Comparison of ENCODE assay signal across 22 cellular contexts in the genomic region with DNA sequence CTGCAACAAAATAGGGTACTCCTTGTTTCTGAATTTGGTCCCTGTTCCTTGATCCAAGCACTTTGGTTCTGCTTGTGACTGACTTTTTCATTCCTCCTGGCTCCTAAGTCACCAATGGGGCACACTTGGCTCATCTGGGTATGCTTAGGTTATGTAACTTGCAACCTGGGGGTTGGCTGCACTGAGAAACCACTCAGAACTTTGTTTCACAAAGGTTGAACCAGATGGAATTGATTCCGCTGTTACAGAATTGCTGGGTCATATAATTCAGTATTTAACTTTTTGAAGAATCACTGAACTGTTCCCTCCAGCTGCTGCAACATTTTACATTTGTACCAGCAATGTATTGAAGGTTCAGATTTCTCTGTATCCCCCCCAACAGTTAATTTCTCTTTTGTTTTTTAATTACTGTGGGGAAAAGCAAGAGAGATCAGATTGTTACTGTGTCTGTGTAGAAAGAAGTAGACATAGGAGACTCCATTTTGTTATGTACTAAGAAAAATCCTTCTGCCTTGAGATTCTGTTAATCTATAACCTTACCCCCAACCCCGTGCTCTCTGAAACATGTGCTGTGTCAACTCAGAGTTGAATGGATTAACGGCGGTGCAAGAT. TPM values are rescaled to one million over a fixed set of nuclear protein-coding genes. Genes with fewer than 3 reads are reported as not detected.
DNase-seq lines count a peak whose midpoint lies in the region; ATAC-seq, FAIRE-seq and TF ChIP-seq lines count a peak whose summit lies in the region.
"Had no signal": no experiment of that assay in that cellular context is flagged by ENCODE, and none has a peak within 500 bp of the region (broad histone marks: within the 10 kb centered on the region; RNA-seq: fewer than 3 reads in every experiment).

No MANE protein-coding gene starts in this region.

- no peak for TF ChIP-seq CTCF in pancreas (IDR thresholded peaks at IDR 0.05)

- peak; percentile 13 to 43 (median 30) for ATAC-seq in pancreas
- ATAC-seq in GM19324 (IDR thresholded peaks at IDR 0.05; ENCODE audit: low FRiP score, unreplicated experiment) = no peak
- ATAC-seq: activated CD4-positive, alpha-beta T cell treated with anti-CD3 and anti-CD28 coated beads for 36 hours; body of pancreas had no signal

- H3K9me3 ChIP-seq in ES-I3 (ENCODE audit: control insufficient read depth, insufficient read depth, low read length) (peaks cover 19% of the 10 kb centered on the region), iPS-20b (ENCODE audit: insufficient read depth, low read depth, low read length) (peaks cover 26% of the 10 kb centered on the region), pancreas (no peaks in the 10 kb centered on the region)
- H3K9me3 ChIP-seq: thyroid gland had no signal

- H3K27me3 ChIP-seq in iPS-20b (ENCODE audit: insufficient read depth, low read length) (no peaks in the 10 kb centered on the region), pancreas (no peaks in the 10 kb centered on the region)
- H3K27me3 ChIP-seq: body of pancreas, thyroid gland had no signal

- H3K9ac ChIP-seq in ES-I3 (ENCODE audit: low read depth, low read length) (peak overlapping the region; percentile 33; the same call in 1 of the 2 replicates), iPS-20b (ENCODE audit: low read depth, low read length) (peak overlapping the region; percentile 85)

- WGBS in pancreas, 2 donors = 42 to 48% methylated on average over 2 of the region's 4 CpGs

- peak overlapping the region; percentile 26 for H3K4me3 ChIP-seq in iPS-20b (ENCODE audit: low read length)
- H3K4me3 ChIP-seq in pancreas = no peak overlapping the region
- H3K4me3 ChIP-seq: body of pancreas, sigmoid colon, thyroid gland had no signal

- H3K36me3 ChIP-seq in ES-I3 (ENCODE audit: insufficient read depth, low read length) (no peaks in the 10 kb centered on the region), iPS-20b (ENCODE audit: insufficient read depth, low read depth, low read length) (no peaks in the 10 kb centered on the region; the same call in 1 of the 2 replicates), pancreas (no peaks in the 10 kb centered on the region)
- H3K36me3 ChIP-seq: sigmoid colon, thyroid gland had no signal

- intact Hi-C loops in pancreas (cut with DNase I) = loop anchor here in 1 of 3 donors (10.0 kb wide), 1 partner anchor 225 kb away; the partner anchor contains the start of gene FBXO28

- DNase-seq in RCC 7860 (ENCODE audit: low spot score) (peak; percentile 2), pancreas (no peak), activated gamma-delta T cell (lab: John Stamatoyannopoulos, UW) (no peak), NCI-H146 treated with DMSO at 0.1 percent for 48 hours (lab: John Stamatoyannopoulos, UW; ENCODE audit: unreplicated experiment) (no peak), NCI-H2029 (lab: John Stamatoyannopoulos, UW) (no peak)
- DNase-seq: activated CD4-positive, alpha-beta T cell treated with anti-CD3 and anti-CD28 coated beads for 36 hours; activated T-cell treated with anti-CD3 and anti-CD28 coated beads, Interleukin-2, amount 50 U/mL, for 24 hours; body of pancreas; cerebellar nuclear complex; immature natural killer cell; Kasumi-1; NCI-H1092; NCI-H2081; NK-92 treated with Interleukin-12 subunit alpha and Interleukin-12 subunit beta, amount 100 ng/mL, for 24 hours; posterior cingulate gyrus; sigmoid colon; stimulated activated CD4-positive, alpha-beta T cell treated with anti-CD3 and anti-CD28 coated beads, Interleukin-15, amount 100 ng/mL, for 24 hours; T-helper 1 cell; thyroid gland had no signal

- H3K4me1 ChIP-seq in ES-I3 (ENCODE audit: insufficient read depth, low read length) (peaks cover 11% of the 10 kb centered on the region), iPS-20b (ENCODE audit: insufficient read depth, low read length) (peaks cover 8% of the 10 kb centered on the region), pancreas (peaks cover 0 to 6% (median 5%) of the 10 kb centered on the region in 3 donors)

- peak overlapping the region; percentile 31 for H3K27ac ChIP-seq in iPS-20b (ENCODE audit: low read length)
- H3K27ac ChIP-seq in pancreas = no peak overlapping the region
- H3K27ac ChIP-seq: body of pancreas, sigmoid colon, thyroid gland had no signal

- FAIRE-seq in RCC 7860 (lab: Jason Lieb, UNC) (no peak), pancreas (lab: Jason Lieb, UNC) (no peak)

RNA-seq across cellular contexts. Expression of gene NVL, which starts 9.6 kb away (rescaled TPM):
- 10 to 100 TPM in 4 of 6 donors, 1 to 10 TPM in 2; 9.6 to 13.6 (median 12.3) TPM for total RNA-seq in pancreas
- polyA plus RNA-seq in pancreas = 10 to 100 TPM; 33.3 to 35.9 TPM

RNA-seq across cellular contexts. Expression of gene CNIH4, which starts 17.2 kb away (rescaled TPM):
- total RNA-seq in pancreas = 10 to 100 TPM in 5 of 6 donors, 1 to 10 TPM in 1; 8.0 to 17.9 (median 13.3) TPM
- polyA plus RNA-seq in pancreas = 10 to 100 TPM; 14.3 to 17.6 TPM
